Comparison of ENCODE assay signal across 8 cellular contexts in genomic region chr1:114668784-114669561, GRCh38. TPM values are rescaled to one million over a fixed set of nuclear protein-coding genes. Genes with fewer than 3 reads are reported as not detected.
DNase-seq lines count a peak whose midpoint lies in the region; ATAC-seq lines count a peak whose summit lies in the region.

No MANE protein-coding gene starts in this region.

- DNase-seq in activated T-cell treated with anti-CD3 and anti-CD28 coated beads, Interleukin-2, amount 50 U/mL, for 4 hours, result no peak
- no peak for DNase-seq in activated T-cell treated with anti-CD3 and anti-CD28 coated beads, Interleukin-2, amount 50 U/mL, for 1 hour
- DNase-seq in activated T-cell treated with anti-CD3 and anti-CD28 coated beads, Interleukin-2, amount 50 U/mL, for 72 hours, result no peak
- DNase-seq in stimulated activated naive CD8-positive, alpha-beta T cell treated with anti-CD3 and anti-CD28 coated beads, Interleukin-15, Interleukin-2, amounts not matched to agents 100 U/mL and 50 U/mL, for 24 hours, result peak; percentile 5
- DNase-seq in NCI-H526 treated with DMSO at 0.1 percent for 48 hours (lab: John Stamatoyannopoulos, UW), result no peak

- peaks cover 4% of the 10 kb centered on the region for H3K4me1 ChIP-seq in iPS-18a (ENCODE audit: control insufficient read depth, low read depth, low read length)

- H3K4me3 Mint-ChIP-seq in activated T-cell treated with anti-CD3 and anti-CD28 coated beads, Interleukin-2, amount 50 U/mL, for 4 hours, result peak overlapping the region; percentile 92
- H3K4me3 Mint-ChIP-seq in activated T-cell treated with anti-CD3 and anti-CD28 coated beads, Interleukin-2, amount 50 U/mL, for 72 hours, result peak overlapping the region; percentile 90 to 96

- H3K4me1 Mint-ChIP-seq in activated T-cell treated with anti-CD3 and anti-CD28 coated beads, Interleukin-2, amount 50 U/mL, for 4 hours (ENCODE audit: low read depth), result peaks cover 9% of the 10 kb centered on the region
- H3K4me1 Mint-ChIP-seq in activated T-cell treated with anti-CD3 and anti-CD28 coated beads, Interleukin-2, amount 50 U/mL, for 72 hours (ENCODE audit: low read depth), result peaks cover 10% of the 10 kb centered on the region

- H3K9ac ChIP-seq in iPS-18a (ENCODE audit: low read length), result peak overlapping the region; percentile 8

- no peak overlapping the region for H3K27ac ChIP-seq in iPS-18a (ENCODE audit: low read length)

- peaks cover 26% of the 10 kb centered on the region for H3K27me3 ChIP-seq in iPS-18a (ENCODE audit: control insufficient read depth, insufficient read depth, low read length)

- H3K9me3 ChIP-seq in iPS-18a (ENCODE audit: control insufficient read depth, low read depth, low read length), result no peaks in the 10 kb centered on the region

- H3K27me3 Mint-ChIP-seq in activated T-cell treated with anti-CD3 and anti-CD28 coated beads, Interleukin-2, amount 50 U/mL, for 4 hours (ENCODE audit: low read depth), result peaks cover 6% of the 10 kb centered on the region
- peaks cover 25% of the 10 kb centered on the region for H3K27me3 Mint-ChIP-seq in activated T-cell treated with anti-CD3 and anti-CD28 coated beads, Interleukin-2, amount 50 U/mL, for 72 hours (ENCODE audit: low read depth)

- no peak overlapping the region for H3K27ac Mint-ChIP-seq in activated T-cell treated with anti-CD3 and anti-CD28 coated beads, Interleukin-2, amount 50 U/mL, for 72 hours

- H3K36me3 Mint-ChIP-seq in activated T-cell treated with anti-CD3 and anti-CD28 coated beads, Interleukin-2, amount 50 U/mL, for 4 hours (ENCODE audit: insufficient read depth), result no peaks in the 10 kb centered on the region
- peaks cover 0 to 2% of the 10 kb centered on the region in 2 donors for H3K36me3 Mint-ChIP-seq in activated T-cell treated with anti-CD3 and anti-CD28 coated beads, Interleukin-2, amount 50 U/mL, for 72 hours (ENCODE audit: insufficient read depth in 2 of 2)

- no peak for ATAC-seq in activated T-cell treated with anti-CD3 and anti-CD28 coated beads, Interleukin-2, amount 50 U/mL, for 4 hours
- ATAC-seq in activated T-cell treated with anti-CD3 and anti-CD28 coated beads, Interleukin-2, amount 50 U/mL, for 72 hours (replicated peaks in 1 of 2), result no peak
- ATAC-seq in stimulated activated naive CD8-positive, alpha-beta T cell treated with anti-CD3 and anti-CD28 coated beads, Interleukin-15, Interleukin-2, amounts not matched to agents 100 U/mL and 50 U/mL, for 24 hours, result no peak
- ATAC-seq in HG02571 (IDR thresholded peaks at IDR 0.05; ENCODE audit: unreplicated experiment) (no peak), HG03139 (IDR thresholded peaks at IDR 0.05; ENCODE audit: unreplicated experiment) (no peak)

- H3K36me3 ChIP-seq in iPS-18a (ENCODE audit: control insufficient read depth, low read depth, low read length), result no peaks in the 10 kb centered on the region

- peak overlapping the region; percentile 75 for H3K4me3 ChIP-seq in iPS-18a (ENCODE audit: low read length)

- no peaks in the 10 kb centered on the region for H3K9me3 Mint-ChIP-seq in activated T-cell treated with anti-CD3 and anti-CD28 coated beads, Interleukin-2, amount 50 U/mL, for 4 hours
- no peaks in the 10 kb centered on the region for H3K9me3 Mint-ChIP-seq in activated T-cell treated with anti-CD3 and anti-CD28 coated beads, Interleukin-2, amount 50 U/mL, for 72 hours

RNA-seq across cellular contexts. Expression of gene DENND2C, which starts 0.9 kb away (rescaled TPM):
- total RNA-seq in activated T-cell treated with anti-CD3 and anti-CD28 coated beads, Interleukin-2, amount 50 U/mL, for 4 hours, result under 1 TPM; 0.20 to 0.27 (median 0.21) TPM
- 1 to 10 TPM in 1 of 2 donors, under 1 TPM in 1; 0.88 to 2.2 TPM for total RNA-seq in activated T-cell treated with anti-CD3 and anti-CD28 coated beads, Interleukin-2, amount 50 U/mL, for 72 hours

RNA-seq across cellular contexts. Expression of gene AMPD1, which starts 26.4 kb away (rescaled TPM):
- not detected for total RNA-seq in activated T-cell treated with anti-CD3 and anti-CD28 coated beads, Interleukin-2, amount 50 U/mL, for 4 hours
- under 1 TPM in 1 of 2 donors, not detected in 1; 0.17 TPM for total RNA-seq in activated T-cell treated with anti-CD3 and anti-CD28 coated beads, Interleukin-2, amount 50 U/mL, for 72 hours

RNA-seq across cellular contexts. Expression of gene NRAS, which starts 47.6 kb away (rescaled TPM):
- 10 to 100 TPM; 64.5 to 70.3 (median 67.6) TPM for total RNA-seq in activated T-cell treated with anti-CD3 and anti-CD28 coated beads, Interleukin-2, amount 50 U/mL, for 4 hours
- 10 to 100 TPM; 63.8 to 73.6 TPM for total RNA-seq in activated T-cell treated with anti-CD3 and anti-CD28 coated beads, Interleukin-2, amount 50 U/mL, for 72 hours
